ENCODE assay signal across 17 cellular contexts in the genomic region with DNA sequence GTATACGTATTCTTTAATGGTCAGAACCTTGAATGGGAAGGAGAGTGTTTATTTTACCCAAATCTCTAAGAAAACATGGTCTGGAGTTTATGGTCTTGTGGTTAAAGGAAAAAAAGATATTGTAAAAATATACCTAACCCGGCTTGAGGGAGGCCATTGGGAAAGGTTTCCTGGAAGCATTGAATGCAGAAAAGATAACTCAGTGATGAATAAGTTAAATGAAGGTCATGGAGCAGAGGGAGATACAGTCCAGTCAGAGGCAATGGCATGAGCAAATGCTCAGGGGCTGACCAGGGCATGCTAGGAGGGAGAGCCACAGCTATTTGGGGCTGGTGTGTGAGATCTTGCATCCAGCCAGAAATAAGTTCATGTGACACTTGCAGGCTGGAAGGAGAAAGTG.
"Had no signal": no experiment of that assay in that cellular context is flagged by ENCODE, and none has a peak within 500 bp of the region (broad histone marks: within the 10 kb centered on the region; RNA-seq: fewer than 3 reads in every experiment).

No MANE protein-coding gene starts in this region.

- H3K4me1 Mint-ChIP-seq: activated T-helper 17 cell treated with anti-CD3 and anti-CD28 coated beads, Interleukin-2, amount 50 U/mL, for 72 hours; WTC11 had no signal

- H3K27ac ChIP-seq: adrenal gland, neutrophil, parathyroid adenoma, sigmoid colon, thoracic aorta, upper lobe of left lung had no signal

- H3K9ac ChIP-seq: parathyroid adenoma had no signal

- H3K9me3 ChIP-seq: adrenal gland, neutrophil, sigmoid colon, thoracic aorta, upper lobe of left lung had no signal

- DNase-seq: activated naive CD4-positive, alpha-beta T cell; activated T-cell treated with anti-CD3 and anti-CD28 coated beads, Interleukin-2, amount 50 U/mL, for 24 hours; effector CD4-positive, alpha-beta T cell; hippocampal formation; sigmoid colon; stimulated activated CD4-positive, alpha-beta T cell treated with anti-CD3 and anti-CD28 coated beads, Interleukin-2, amount 100 ng/mL, for 48 hours; stimulated activated naive CD4-positive, alpha-beta T cell; T-helper 1 cell; upper lobe of left lung had no signal

- H3K36me3 ChIP-seq: adrenal gland, neutrophil, sigmoid colon, thoracic aorta, upper lobe of left lung had no signal

- H3K4me3 ChIP-seq: adrenal gland, sigmoid colon, thoracic aorta, upper lobe of left lung had no signal

- ATAC-seq: activated T-helper 17 cell treated with anti-CD3 and anti-CD28 coated beads, Interleukin-2, amount 50 U/mL, for 72 hours; WTC11 had no signal

- H3K27me3 ChIP-seq: adrenal gland, neutrophil, sigmoid colon, upper lobe of left lung had no signal

- H3K4me1 ChIP-seq: adrenal gland, parathyroid adenoma, sigmoid colon, upper lobe of left lung had no signal

- H3K36me3 Mint-ChIP-seq: activated naive CD8-positive, alpha-beta T cell had no signal

- H3K27me3 Mint-ChIP-seq: activated naive CD8-positive, alpha-beta T cell; activated T-cell treated with anti-CD3 and anti-CD28 coated beads, Interleukin-2, amount 50 U/mL, for 24 hours had no signal

- H3K4me3 Mint-ChIP-seq: activated naive CD8-positive, alpha-beta T cell; activated T-cell treated with anti-CD3 and anti-CD28 coated beads, Interleukin-2, amount 50 U/mL, for 24 hours; activated T-helper 17 cell treated with anti-CD3 and anti-CD28 coated beads, Interleukin-2, amount 50 U/mL, for 72 hours; nephron; WTC11 had no signal

- H3K27ac Mint-ChIP-seq: activated naive CD8-positive, alpha-beta T cell; activated T-cell treated with anti-CD3 and anti-CD28 coated beads, Interleukin-2, amount 50 U/mL, for 24 hours; activated T-helper 17 cell treated with anti-CD3 and anti-CD28 coated beads, Interleukin-2, amount 50 U/mL, for 72 hours; nephron; WTC11 had no signal

- H3K79me2 ChIP-seq: parathyroid adenoma had no signal

- H2AFZ ChIP-seq: parathyroid adenoma had no signal
